ENCODE assay signal across 8 cellular contexts in the genomic region with DNA sequence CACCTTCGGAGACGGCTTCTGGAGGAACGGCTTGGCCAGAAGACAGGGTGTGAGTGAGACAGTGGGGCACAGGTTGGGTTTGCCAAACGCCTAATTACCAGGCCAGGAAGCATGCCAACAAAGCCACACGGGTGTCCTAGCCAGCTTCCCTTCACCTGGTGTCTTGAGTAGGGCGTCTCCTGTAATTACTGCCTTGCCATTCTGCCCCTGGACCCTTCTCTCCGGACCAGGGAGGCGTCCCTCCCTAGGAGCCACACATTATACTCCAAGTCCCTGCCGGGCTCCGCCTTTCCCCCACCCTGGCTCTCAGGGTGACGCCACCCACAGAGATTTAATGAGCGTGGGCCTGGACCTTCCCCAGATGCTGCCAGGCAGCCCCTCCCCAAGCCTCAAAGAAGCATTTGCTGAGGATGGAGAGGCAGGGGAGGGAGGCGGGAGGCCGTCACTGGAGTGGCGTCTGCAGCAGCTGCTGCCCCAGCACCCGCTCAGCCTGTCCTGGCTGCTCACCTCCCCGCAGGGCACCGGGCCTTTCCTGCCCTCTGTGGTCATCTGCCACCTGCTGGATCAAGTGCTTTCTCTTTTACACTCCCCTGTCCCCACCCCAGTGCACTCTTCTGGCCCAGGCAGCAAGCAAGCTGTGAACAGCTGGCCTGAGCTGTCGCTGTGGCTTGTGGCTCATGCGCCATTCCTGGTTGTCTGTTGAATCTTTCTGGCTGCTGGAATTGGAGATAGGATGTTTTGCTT. TPM values are rescaled to one million over a fixed set of nuclear protein-coding genes. Genes with fewer than 3 reads are reported as not detected.
DNase-seq lines count a peak whose midpoint lies in the region; ATAC-seq lines count a peak whose summit lies in the region.

No MANE protein-coding gene starts in this region.

- H3K9me3 Mint-ChIP-seq in activated CD4-positive, alpha-beta T cell treated with anti-CD3 and anti-CD28 coated beads, Interleukin-2, amount 10 ng/mL, durations not matched to agents 24 days and 14 days: no peaks in the 10 kb centered on the region
- no peaks in the 10 kb centered on the region for H3K9me3 Mint-ChIP-seq in stimulated activated effector memory CD8-positive, alpha-beta T cell treated with anti-CD3 and anti-CD28 coated beads, Interleukin-12 subunit alpha, Interleukin-12 subunit beta, amount 100 ng/mL, for 72 hours

- H3K27ac Mint-ChIP-seq in activated CD4-positive, alpha-beta T cell treated with anti-CD3 and anti-CD28 coated beads, Interleukin-2, amount 10 ng/mL, durations not matched to agents 24 days and 14 days: peak overlapping the region; percentile 25
- peak overlapping the region; percentile 94 for H3K27ac Mint-ChIP-seq in stimulated activated effector memory CD8-positive, alpha-beta T cell treated with anti-CD3 and anti-CD28 coated beads, Interleukin-12 subunit alpha, Interleukin-12 subunit beta, amount 100 ng/mL, for 72 hours

- no peak for ATAC-seq in stimulated activated effector memory CD8-positive, alpha-beta T cell treated with anti-CD3 and anti-CD28 coated beads, Interleukin-12 subunit alpha, Interleukin-12 subunit beta, amount 100 ng/mL, for 72 hours
- ATAC-seq in GM19463 (IDR thresholded peaks at IDR 0.05; ENCODE audit: unreplicated experiment): no peak

- H3K4me1 Mint-ChIP-seq in activated CD4-positive, alpha-beta T cell treated with anti-CD3 and anti-CD28 coated beads, Interleukin-2, amount 10 ng/mL, durations not matched to agents 24 days and 14 days: peaks cover 50% of the 10 kb centered on the region
- H3K4me1 Mint-ChIP-seq in stimulated activated effector memory CD8-positive, alpha-beta T cell treated with anti-CD3 and anti-CD28 coated beads, Interleukin-12 subunit alpha, Interleukin-12 subunit beta, amount 100 ng/mL, for 72 hours: peaks cover 79% of the 10 kb centered on the region

- intact Hi-C loops in activated CD4-positive, alpha-beta T cell treated with anti-CD3 and anti-CD28 coated beads, Interleukin-2, amount 10 ng/mL, durations not matched to agents 24 days and 14 days (cut with micrococcal nuclease): loop anchor here (5.0 kb wide), 1 partner anchor 661 kb away; no protein-coding TSS in a partner anchor
- intact Hi-C loops in cardiac septum (cut with DNase I): no loop called here

- H3K27me3 Mint-ChIP-seq in activated CD4-positive, alpha-beta T cell treated with anti-CD3 and anti-CD28 coated beads, Interleukin-2, amount 10 ng/mL, durations not matched to agents 24 days and 14 days: no peaks in the 10 kb centered on the region

- no peak for DNase-seq in activated CD4-positive, alpha-beta T cell treated with anti-CD3 and anti-CD28 coated beads, Interleukin-2, amount 10 ng/mL, durations not matched to agents 24 days and 14 days
- no peak for DNase-seq in activated CD4-positive, alpha-beta T cell treated with anti-CD3 and anti-CD28 coated beads, Interleukin-2, amount 50 U/mL, for 1 hour
- DNase-seq in RPMI7951 (ENCODE audit: low read depth) (peak; percentile 72), cardiac septum (ENCODE audit: low spot score) (peak; percentile 71), HuH-7.5 (ENCODE audit: low spot score) (no peak)
- DNase-seq in stimulated activated effector memory CD8-positive, alpha-beta T cell treated with anti-CD3 and anti-CD28 coated beads, Interleukin-12 subunit alpha, Interleukin-12 subunit beta, amount 100 ng/mL, for 72 hours (ENCODE audit: low spot score in 2 of 2): no peak
- DNase-seq in stimulated activated CD8-positive, alpha-beta memory T cell treated with anti-CD3 and anti-CD28 coated beads, Interleukin-4, amount 100 ng/mL, for 48 hours: no peak

- H3K4me3 Mint-ChIP-seq in activated CD4-positive, alpha-beta T cell treated with anti-CD3 and anti-CD28 coated beads, Interleukin-2, amount 10 ng/mL, durations not matched to agents 24 days and 14 days: no peak overlapping the region
- peak overlapping the region; percentile 15 for H3K4me3 Mint-ChIP-seq in stimulated activated effector memory CD8-positive, alpha-beta T cell treated with anti-CD3 and anti-CD28 coated beads, Interleukin-12 subunit alpha, Interleukin-12 subunit beta, amount 100 ng/mL, for 72 hours

- peaks cover 78% of the 10 kb centered on the region for H3K36me3 Mint-ChIP-seq in activated CD4-positive, alpha-beta T cell treated with anti-CD3 and anti-CD28 coated beads, Interleukin-2, amount 10 ng/mL, durations not matched to agents 24 days and 14 days (ENCODE audit: low read depth)
- no peaks in the 10 kb centered on the region for H3K36me3 Mint-ChIP-seq in stimulated activated effector memory CD8-positive, alpha-beta T cell treated with anti-CD3 and anti-CD28 coated beads, Interleukin-12 subunit alpha, Interleukin-12 subunit beta, amount 100 ng/mL, for 72 hours

RNA-seq across cellular contexts. Expression of a gene that starts 20.7 kb away (rescaled TPM):
- 73.2 and 80.6 TPM in 2 replicates for total RNA-seq in activated CD4-positive, alpha-beta T cell treated with anti-CD3 and anti-CD28 coated beads, Interleukin-2, amount 10 ng/mL, durations not matched to agents 24 days and 14 days
- 44.5 and 44.8 TPM in 2 replicates for total RNA-seq in RPMI7951 (2014; rRNA removed; shearing (Covaris generic))
- 65.4 TPM for total RNA-seq in cardiac septum

Comparison
In these comparisons a context has a peak if more than half of its experiments do, and no peak if none do; other contexts are left out.
1. DNase-seq: peak in RPMI7951 (single experiment) and cardiac septum (single experiment); none in activated CD4-positive, alpha-beta T cell treated with anti-CD3 and anti-CD28 coated beads, Interleukin-2, amount 10 ng/mL, durations not matched to agents 24 days and 14 days (single experiment), activated CD4-positive, alpha-beta T cell treated with anti-CD3 and anti-CD28 coated beads, Interleukin-2, amount 50 U/mL, for 1 hour (single experiment), stimulated activated effector memory CD8-positive, alpha-beta T cell treated with anti-CD3 and anti-CD28 coated beads, Interleukin-12 subunit alpha, Interleukin-12 subunit beta, amount 100 ng/mL, for 72 hours (0 of 2), HuH-7.5 (single experiment) and stimulated activated CD8-positive, alpha-beta memory T cell treated with anti-CD3 and anti-CD28 coated beads, Interleukin-4, amount 100 ng/mL, for 48 hours (single experiment).